ENCODE assay signal across 10 cellular contexts in genomic region chr3:48478631-48479555, GRCh38. TPM values are rescaled to one million over a fixed set of nuclear protein-coding genes. Genes with fewer than 3 reads are reported as not detected.
DNase-seq lines count a peak whose midpoint lies in the region; ATAC-seq, FAIRE-seq and TF ChIP-seq lines count a peak whose summit lies in the region.
"Had no signal": no experiment of that assay in that cellular context is flagged by ENCODE, and none has a peak within 500 bp of the region (broad histone marks: within the 10 kb centered on the region; RNA-seq: fewer than 3 reads in every experiment).

No MANE protein-coding gene starts in this region.

- no peaks in the 10 kb centered on the region for H3K79me1 ChIP-seq in H1 (ENCODE audit: low read depth, low read length)

- H3K14ac ChIP-seq in H1 (ENCODE audit: insufficient read length), result no peak overlapping the region

- no peak overlapping the region for H3K18ac ChIP-seq in H1 (ENCODE audit: extremely low read depth, low read length)

- H2BK12ac ChIP-seq in H1 (ENCODE audit: low read depth, low read length), result 0 out of 2 replicates have a peak overlapping the region, but pooled peaks have one; percentile 9

- FAIRE-seq in H1 (lab: Jason Lieb, UNC), result no peak
- FAIRE-seq: A549, bronchial epithelial cell had no signal

- POLR2A ChIA-PET in H1 (lab: Charles Lee; ENCODE audit: partially characterized antibody), result interaction anchor here (7.6 kb wide), 1 partner anchor 15 kb away, joined by 83 read pairs; a partner anchor contains a TSS

- H3K4ac ChIP-seq in H1 (replicated peaks; ENCODE audit: insufficient read length, low read depth, low read length), result no peak overlapping the region

- H2AK5ac ChIP-seq in H1 (ENCODE audit: low read depth, low read length), result no peak overlapping the region

- no peaks in the 10 kb centered on the region for H4K20me1 ChIP-seq in H1 (replicated peaks in 1 of 2; ENCODE audit: control insufficient read depth in 1 of 2, insufficient read depth in 2 of 2, low read length in 2 of 2)

- no peak overlapping the region for H3K9ac ChIP-seq in H1 (replicated peaks in 1 of 4; ENCODE audit: extremely low read depth in 1 of 4, low read depth in 3 of 4, low read length in 3 of 4)

- WGBS in H1 (ENCODE audit: extremely low coverage in 1 of 2, insufficient coverage in 1 of 2, insufficient read length in 1 of 2, insufficient replicate concordance in 2 of 2, low coverage in 1 of 2, low lambda C conversion rate in 2 of 2, missing lambda C conversion rate in 1 of 2), 2 experiments, result 89% methylated on average over 19 of the region's 19 CpGs; no CpG with 5 or more reads in 1 of the 2 experiments

- no peak for TF ChIP-seq CTCF in H1 (IDR thresholded peaks at IDR 0.05; ENCODE audit: control extremely low read depth in 1 of 3, insufficient read depth in 1 of 3, low read depth in 1 of 3, low read length in 3 of 3)

- TF ChIP-seq EP300 in H1 (IDR thresholded peaks at IDR 0.05; ENCODE audit: borderline replicate concordance in 1 of 2, low read depth in 2 of 2, low read length in 2 of 2), result no peak

- peak overlapping the region; percentile 64 for H2BK120ac ChIP-seq in H1 (replicated peaks; ENCODE audit: low read depth, low read length)

- H3K56ac ChIP-seq in H1 (replicated peaks; ENCODE audit: insufficient read length, low read depth, low read length), result no peak overlapping the region

- ATAC-seq in stimulated activated naive CD8-positive, alpha-beta T cell treated with anti-CD3 and anti-CD28 coated beads, Interleukin-15, Interleukin-2, amounts not matched to agents 100 U/mL and 50 U/mL, for 24 hours, result peak; percentile 71
- ATAC-seq in GM19397 (IDR thresholded peaks at IDR 0.05; ENCODE audit: unreplicated experiment), result no peak
- ATAC-seq: A549 had no signal

- H4K8ac ChIP-seq in H1 (ENCODE audit: extremely low read depth, insufficient read depth, low read length), result no peak overlapping the region; the same call in 1 of the 2 replicates

- no peak overlapping the region for H2AFZ ChIP-seq in H1 (ENCODE audit: low read length)

- H3K4me2 ChIP-seq in H1 (ENCODE audit: insufficient read depth in 1 of 2, low read depth in 2 of 2, low read length in 2 of 2), result no peak overlapping the region
- H3K4me2 ChIP-seq: A549 had no signal

- no peaks in the 10 kb centered on the region for H3K9me3 ChIP-seq in H1 (ENCODE audit: insufficient read depth in 2 of 2, low read depth in 1 of 2, low read length in 1 of 2)
- H3K9me3 ChIP-seq: A549 had no signal

- TF ChIP-seq RAD21 in H1 (IDR thresholded peaks at IDR 0.05 in 1 of 2, conservative IDR thresholded peaks at IDR 0.05 in 1 of 2; ENCODE audit: low read depth in 2 of 2, low read length in 2 of 2), result no peak

- no peak overlapping the region for H3K27ac ChIP-seq in H1 (ENCODE audit: low read depth, low read length)
- H3K27ac ChIP-seq: A549 had no signal

- peak overlapping the region; percentile 40; the same call in 1 of the 2 replicates for H2BK15ac ChIP-seq in H1 (ENCODE audit: low read length)

- no peak overlapping the region for H2BK20ac ChIP-seq in H1 (ENCODE audit: low read length)

- 0 out of 2 replicates have a peak overlapping the region, but pooled peaks have one; percentile 3 for H2BK5ac ChIP-seq in H1 (ENCODE audit: low read depth, low read length)

- H4K91ac ChIP-seq in H1 (replicated peaks; ENCODE audit: insufficient read length, low read length), result peak overlapping the region; percentile 31

- no peak overlapping the region for H3K23ac ChIP-seq in H1 (ENCODE audit: insufficient read length)

- H3K79me2 ChIP-seq in H1 (ENCODE audit: control insufficient read depth in 1 of 2, insufficient read depth in 2 of 2, low read length in 2 of 2), result no peaks in the 10 kb centered on the region

- CTCF ChIA-PET in H1 (lab: Charles Lee; ENCODE audit: partially characterized antibody), result interaction anchor here (1.3 to 21.5 kb wide), 4 partner anchors 29 to 70 kb away, joined by 3 to 251 read pairs (median 25); partner anchors contain the start of gene SHISA5

- no peak for TF ChIP-seq POLR2A in H1 (IDR thresholded peaks at IDR 0.05; ENCODE audit: control extremely low read depth in 1 of 2, low read depth in 2 of 2, low read length in 2 of 2)

- no peaks in the 10 kb centered on the region for H3K27me3 ChIP-seq in H1 (replicated peaks in 1 of 4; ENCODE audit: control insufficient read depth in 3 of 4, extremely low read depth in 1 of 4, insufficient read depth in 3 of 4, low read length in 3 of 4)

- H3K4me1 ChIP-seq in H1 (replicated peaks in 1 of 4; ENCODE audit: control insufficient read depth in 3 of 4, insufficient read depth in 4 of 4, low read length in 3 of 4), result peaks cover 0 to 17% (median 12%) of the 10 kb centered on the region in 4 experiments; a peak in 6 of 7 replicates

- H3K36me3 ChIP-seq in H1 (ENCODE audit: control insufficient read depth in 2 of 4, insufficient read depth in 4 of 4, low read length in 3 of 4), result no peaks in the 10 kb centered on the region

- DNase-seq in NOMO-1 treated with DMSO at 0.1 percent for 48 hours (lab: John Stamatoyannopoulos, UW; ENCODE audit: unreplicated experiment) (peak; percentile 56), NOMO-1 treated with dmso at 0.1 percent for 144 hours (lab: John Stamatoyannopoulos, UW; ENCODE audit: unreplicated experiment) (no peak), H1 (ENCODE audit: low read depth in 1 of 2, low spot score in 2 of 2) (no peak), DMS79 (lab: John Stamatoyannopoulos, UW) (no peak), OCI-M1 (lab: John Stamatoyannopoulos, UW) (no peak)
- peak; percentile 62 for DNase-seq in activated CD4-positive, CD25-positive, alpha-beta regulatory T cell treated with anti-CD3 and anti-CD28 coated beads, Interleukin-2, amount 50 U/mL, for 72 hours
- peak; percentile 62 for DNase-seq in stimulated activated naive CD8-positive, alpha-beta T cell treated with anti-CD3 and anti-CD28 coated beads, Interleukin-15, Interleukin-2, amounts not matched to agents 100 U/mL and 50 U/mL, for 24 hours

- H3K23me2 ChIP-seq in H1 (ENCODE audit: low read depth, low read length), result no peaks in the 10 kb centered on the region; the same call in 1 of the 2 replicates

- no peak overlapping the region for H3K4me3 ChIP-seq in H1 (ENCODE audit: extremely low read depth in 1 of 4, insufficient read depth in 2 of 4, low read depth in 3 of 4, low read length in 4 of 4)
- H3K4me3 ChIP-seq: A549 had no signal

- H4K5ac ChIP-seq in H1 (ENCODE audit: insufficient read length, low read depth, low read length), result no peak overlapping the region

TF ChIP-seq in H1, 55 proteins besides CTCF, POLR2A, EP300 and RAD21 (continues in another document):
- no peak for TF ChIP-seq RBBP5 (IDR thresholded peaks at IDR 0.05; ENCODE audit: borderline replicate concordance, low read depth, low read length)

RNA-seq across cellular contexts. Expression of gene SHISA5, which starts 25.1 kb away (rescaled TPM):
- total RNA-seq in H1 (2021; fragmentation: NEBNext Ultra II Directional; extraction: Animal tissue kit (Norgen Biotek cat#: 25700)), result 191 and 196 TPM in 2 replicates
- polyA plus RNA-seq in H1 (2011; rRNA removed), result 315 and 422 TPM in 2 replicates
- polyA plus RNA-seq in H1 (2011; cell fraction: cytosol; rRNA removed), result 247 TPM
- 217 TPM for polyA plus RNA-seq in H1 (2011; cell fraction: nucleus; rRNA removed)
- 171 to 240 TPM (median 225 TPM) in 4 replicates for polyA plus RNA-seq in H1 (2012, experiment 1 of 2)
- polyA plus RNA-seq in H1 (2012, experiment 2 of 2), result 223 TPM
- 278 TPM for polyA plus RNA-seq in H1 (2013, experiment 1 of 2)
- 358 TPM for polyA plus RNA-seq in H1 (2013, experiment 2 of 2)
- polyA minus RNA-seq in H1 (2011; rRNA and poly(A)+ RNA removed), result 107 and 149 TPM in 2 replicates
- polyA minus RNA-seq in H1 (2011; cell fraction: cytosol; rRNA and poly(A)+ RNA removed), result 143 TPM
- polyA minus RNA-seq in H1 (2011; cell fraction: nucleus; rRNA and poly(A)+ RNA removed), result 52.6 TPM

RNA-seq across cellular contexts. Expression of gene ATRIP, which starts 32.4 kb away (rescaled TPM):
- total RNA-seq in H1 (2021; fragmentation: NEBNext Ultra II Directional; extraction: Animal tissue kit (Norgen Biotek cat#: 25700)), result 16.7 and 20.2 TPM in 2 replicates
- 16.6 and 18.5 TPM in 2 replicates for polyA plus RNA-seq in H1 (2011; rRNA removed)
- 15.0 TPM for polyA plus RNA-seq in H1 (2011; cell fraction: cytosol; rRNA removed)
- polyA plus RNA-seq in H1 (2011; cell fraction: nucleus; rRNA removed), result 36.5 TPM
- polyA plus RNA-seq in H1 (2012, experiment 1 of 2), result 12.7 to 14.1 TPM (median 13.8 TPM) in 4 replicates
- 11.0 TPM for polyA plus RNA-seq in H1 (2012, experiment 2 of 2)
- polyA plus RNA-seq in H1 (2013, experiment 1 of 2), result 14.8 TPM
- 12.6 TPM for polyA plus RNA-seq in H1 (2013, experiment 2 of 2)
- polyA minus RNA-seq in H1 (2011; rRNA and poly(A)+ RNA removed), result 28.6 and 29.3 TPM in 2 replicates
- polyA minus RNA-seq in H1 (2011; cell fraction: cytosol; rRNA and poly(A)+ RNA removed), result 10.1 TPM
- 25.2 TPM for polyA minus RNA-seq in H1 (2011; cell fraction: nucleus; rRNA and poly(A)+ RNA removed)

RNA-seq across cellular contexts. Expression of gene TMA7, which starts 38.8 kb away (rescaled TPM):
- 305 and 322 TPM in 2 replicates for total RNA-seq in H1 (2021; fragmentation: NEBNext Ultra II Directional; extraction: Animal tissue kit (Norgen Biotek cat#: 25700))
- polyA plus RNA-seq in H1 (2011; rRNA removed), result 83.3 and 138 TPM in 2 replicates
- 282 TPM for polyA plus RNA-seq in H1 (2011; cell fraction: cytosol; rRNA removed)
- polyA plus RNA-seq in H1 (2011; cell fraction: nucleus; rRNA removed), result 36.5 TPM
- 470 to 570 TPM (median 490 TPM) in 4 replicates for polyA plus RNA-seq in H1 (2012, experiment 1 of 2)
- 141 TPM for polyA plus RNA-seq in H1 (2012, experiment 2 of 2)
- 965 TPM for polyA plus RNA-seq in H1 (2013, experiment 1 of 2)
- polyA plus RNA-seq in H1 (2013, experiment 2 of 2), result 959 TPM
- 8.2 and 9.6 TPM in 2 replicates for polyA minus RNA-seq in H1 (2011; rRNA and poly(A)+ RNA removed)
- polyA minus RNA-seq in H1 (2011; cell fraction: cytosol; rRNA and poly(A)+ RNA removed), result 42.3 TPM
- 34.3 TPM for polyA minus RNA-seq in H1 (2011; cell fraction: nucleus; rRNA and poly(A)+ RNA removed)

RNA-seq across cellular contexts. Expression of gene CCDC51, which starts 39.0 kb away (rescaled TPM):
- total RNA-seq in H1 (2021; fragmentation: NEBNext Ultra II Directional; extraction: Animal tissue kit (Norgen Biotek cat#: 25700)), result 20.3 and 21.3 TPM in 2 replicates
- polyA plus RNA-seq in H1 (2011; rRNA removed), result 19.7 and 21.4 TPM in 2 replicates
- 26.3 TPM for polyA plus RNA-seq in H1 (2011; cell fraction: cytosol; rRNA removed)
- polyA plus RNA-seq in H1 (2011; cell fraction: nucleus; rRNA removed), result 18.4 TPM
- 24.1 to 30.2 TPM (median 28.9 TPM) in 4 replicates for polyA plus RNA-seq in H1 (2012, experiment 1 of 2)
- 17.1 TPM for polyA plus RNA-seq in H1 (2012, experiment 2 of 2)
- polyA plus RNA-seq in H1 (2013, experiment 1 of 2), result 16.7 TPM
- 16.9 TPM for polyA plus RNA-seq in H1 (2013, experiment 2 of 2)
- polyA minus RNA-seq in H1 (2011; rRNA and poly(A)+ RNA removed), result 17.1 and 17.4 TPM in 2 replicates
- polyA minus RNA-seq in H1 (2011; cell fraction: cytosol; rRNA and poly(A)+ RNA removed), result 7.3 TPM
- polyA minus RNA-seq in H1 (2011; cell fraction: nucleus; rRNA and poly(A)+ RNA removed), result 7.7 TPM

RNA-seq across cellular contexts. Expression of gene PLXNB1, which starts 49.0 kb away (rescaled TPM):
- total RNA-seq in H1 (2021; fragmentation: NEBNext Ultra II Directional; extraction: Animal tissue kit (Norgen Biotek cat#: 25700)), result 114 and 115 TPM in 2 replicates
- 109 and 149 TPM in 2 replicates for polyA plus RNA-seq in H1 (2011; rRNA removed)
- polyA plus RNA-seq in H1 (2011; cell fraction: cytosol; rRNA removed), result 117 TPM
- polyA plus RNA-seq in H1 (2011; cell fraction: nucleus; rRNA removed), result 1,123 TPM
- polyA plus RNA-seq in H1 (2012, experiment 1 of 2), result 136 to 155 TPM (median 141 TPM) in 4 replicates
- polyA plus RNA-seq in H1 (2012, experiment 2 of 2), result 102 TPM
- 102 TPM for polyA plus RNA-seq in H1 (2013, experiment 1 of 2)
- polyA plus RNA-seq in H1 (2013, experiment 2 of 2), result 83.3 TPM
- 82.5 and 154 TPM in 2 replicates for polyA minus RNA-seq in H1 (2011; rRNA and poly(A)+ RNA removed)
- 100 TPM for polyA minus RNA-seq in H1 (2011; cell fraction: cytosol; rRNA and poly(A)+ RNA removed)
- polyA minus RNA-seq in H1 (2011; cell fraction: nucleus; rRNA and poly(A)+ RNA removed), result 265 TPM

Comparison
In these comparisons a context has a peak if more than half of its experiments do, and no peak if none do; other contexts are left out.
1. DNase-seq: peak in NOMO-1 treated with DMSO at 0.1 percent for 48 hours (single experiment), activated CD4-positive, CD25-positive, alpha-beta regulatory T cell treated with anti-CD3 and anti-CD28 coated beads, Interleukin-2, amount 50 U/mL, for 72 hours (single experiment) and stimulated activated naive CD8-positive, alpha-beta T cell treated with anti-CD3 and anti-CD28 coated beads, Interleukin-15, Interleukin-2, amounts not matched to agents 100 U/mL and 50 U/mL, for 24 hours (single experiment); none in NOMO-1 treated with dmso at 0.1 percent for 144 hours (single experiment), H1 (0 of 2), DMS79 (single experiment) and OCI-M1 (single experiment).